ENCODE assay signal across 2 cellular contexts in the genomic region with DNA sequence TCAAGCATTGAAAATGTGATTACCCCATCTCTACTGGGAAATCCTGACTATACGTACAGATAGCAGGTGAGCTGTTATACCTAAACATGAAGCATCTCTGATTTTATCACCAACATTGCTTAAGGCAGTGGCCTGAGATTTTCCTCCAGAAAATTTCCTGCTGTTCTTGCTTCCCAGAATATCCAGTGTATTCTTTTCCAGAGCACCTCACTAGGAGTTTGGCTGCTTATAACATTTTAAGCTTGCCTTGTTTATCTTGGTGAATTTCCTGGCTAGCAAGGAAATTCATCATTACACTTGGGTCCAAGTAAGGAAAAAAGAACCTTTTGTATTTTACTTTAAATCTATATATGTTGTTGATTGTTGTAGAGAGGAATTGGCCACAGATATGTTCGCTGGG.
TF ChIP-seq lines count a peak whose summit lies in the region.

No MANE protein-coding gene starts in this region.

TF ChIP-seq in liver, 16 proteins besides CTCF, POLR2A, EP300 and RAD21 (continued from another document):
- TF ChIP-seq, protein P1, sequence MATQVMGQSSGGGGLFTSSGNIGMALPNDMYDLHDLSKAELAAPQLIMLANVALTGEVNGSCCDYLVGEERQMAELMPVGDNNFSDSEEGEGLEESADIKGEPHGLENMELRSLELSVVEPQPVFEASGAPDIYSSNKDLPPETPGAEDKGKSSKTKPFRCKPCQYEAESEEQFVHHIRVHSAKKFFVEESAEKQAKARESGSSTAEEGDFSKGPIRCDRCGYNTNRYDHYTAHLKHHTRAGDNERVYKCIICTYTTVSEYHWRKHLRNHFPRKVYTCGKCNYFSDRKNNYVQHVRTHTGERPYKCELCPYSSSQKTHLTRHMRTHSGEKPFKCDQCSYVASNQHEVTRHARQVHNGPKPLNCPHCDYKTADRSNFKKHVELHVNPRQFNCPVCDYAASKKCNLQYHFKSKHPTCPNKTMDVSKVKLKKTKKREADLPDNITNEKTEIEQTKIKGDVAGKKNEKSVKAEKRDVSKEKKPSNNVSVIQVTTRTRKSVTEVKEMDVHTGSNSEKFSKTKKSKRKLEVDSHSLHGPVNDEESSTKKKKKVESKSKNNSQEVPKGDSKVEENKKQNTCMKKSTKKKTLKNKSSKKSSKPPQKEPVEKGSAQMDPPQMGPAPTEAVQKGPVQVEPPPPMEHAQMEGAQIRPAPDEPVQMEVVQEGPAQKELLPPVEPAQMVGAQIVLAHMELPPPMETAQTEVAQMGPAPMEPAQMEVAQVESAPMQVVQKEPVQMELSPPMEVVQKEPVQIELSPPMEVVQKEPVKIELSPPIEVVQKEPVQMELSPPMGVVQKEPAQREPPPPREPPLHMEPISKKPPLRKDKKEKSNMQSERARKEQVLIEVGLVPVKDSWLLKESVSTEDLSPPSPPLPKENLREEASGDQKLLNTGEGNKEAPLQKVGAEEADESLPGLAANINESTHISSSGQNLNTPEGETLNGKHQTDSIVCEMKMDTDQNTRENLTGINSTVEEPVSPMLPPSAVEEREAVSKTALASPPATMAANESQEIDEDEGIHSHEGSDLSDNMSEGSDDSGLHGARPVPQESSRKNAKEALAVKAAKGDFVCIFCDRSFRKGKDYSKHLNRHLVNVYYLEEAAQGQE (IDR thresholded peaks at IDR 0.05): no peak
- TF ChIP-seq TAF1 (conservative IDR thresholded peaks at IDR 0.05) (no peak), GABPA (IDR thresholded peaks at IDR 0.05 in 1 of 2, conservative IDR thresholded peaks at IDR 0.05 in 1 of 2) (no peak), HNF4G (IDR thresholded peaks at IDR 0.05) (no peak), HNF4A (conservative IDR thresholded peaks at IDR 0.05) (no peak)
- TF ChIP-seq, protein P2, sequence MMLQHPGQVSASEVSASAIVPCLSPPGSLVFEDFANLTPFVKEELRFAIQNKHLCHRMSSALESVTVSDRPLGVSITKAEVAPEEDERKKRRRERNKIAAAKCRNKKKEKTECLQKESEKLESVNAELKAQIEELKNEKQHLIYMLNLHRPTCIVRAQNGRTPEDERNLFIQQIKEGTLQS (IDR thresholded peaks at IDR 0.05): no peak

TF ChIP-seq in HepG2, 621 proteins besides CTCF, POLR2A, EP300 and RAD21 (continued from another document):
- TF ChIP-seq, protein P3, sequence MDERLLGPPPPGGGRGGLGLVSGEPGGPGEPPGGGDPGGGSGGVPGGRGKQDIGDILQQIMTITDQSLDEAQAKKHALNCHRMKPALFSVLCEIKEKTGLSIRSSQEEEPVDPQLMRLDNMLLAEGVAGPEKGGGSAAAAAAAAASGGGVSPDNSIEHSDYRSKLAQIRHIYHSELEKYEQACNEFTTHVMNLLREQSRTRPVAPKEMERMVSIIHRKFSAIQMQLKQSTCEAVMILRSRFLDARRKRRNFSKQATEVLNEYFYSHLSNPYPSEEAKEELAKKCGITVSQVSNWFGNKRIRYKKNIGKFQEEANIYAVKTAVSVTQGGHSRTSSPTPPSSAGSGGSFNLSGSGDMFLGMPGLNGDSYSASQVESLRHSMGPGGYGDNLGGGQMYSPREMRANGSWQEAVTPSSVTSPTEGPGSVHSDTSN (CRISPR knock-in tag; IDR thresholded peaks at IDR 0.05): no peak
- TF ChIP-seq, protein P4, sequence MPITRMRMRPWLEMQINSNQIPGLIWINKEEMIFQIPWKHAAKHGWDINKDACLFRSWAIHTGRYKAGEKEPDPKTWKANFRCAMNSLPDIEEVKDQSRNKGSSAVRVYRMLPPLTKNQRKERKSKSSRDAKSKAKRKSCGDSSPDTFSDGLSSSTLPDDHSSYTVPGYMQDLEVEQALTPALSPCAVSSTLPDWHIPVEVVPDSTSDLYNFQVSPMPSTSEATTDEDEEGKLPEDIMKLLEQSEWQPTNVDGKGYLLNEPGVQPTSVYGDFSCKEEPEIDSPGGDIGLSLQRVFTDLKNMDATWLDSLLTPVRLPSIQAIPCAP (CRISPR knock-in tag; IDR thresholded peaks at IDR 0.05; ENCODE audit: low read depth): no peak
- TF ChIP-seq CCAR2 (optimal IDR thresholded peaks at IDR 0.05; ENCODE audit: low read depth, low read length): no peak
- no peak for TF ChIP-seq RFX3 (CRISPR knock-in tag; IDR thresholded peaks at IDR 0.05)
- TF ChIP-seq TCF7 (IDR thresholded peaks at IDR 0.05; ENCODE audit: low read depth): no peak
- TF ChIP-seq, protein P5, sequence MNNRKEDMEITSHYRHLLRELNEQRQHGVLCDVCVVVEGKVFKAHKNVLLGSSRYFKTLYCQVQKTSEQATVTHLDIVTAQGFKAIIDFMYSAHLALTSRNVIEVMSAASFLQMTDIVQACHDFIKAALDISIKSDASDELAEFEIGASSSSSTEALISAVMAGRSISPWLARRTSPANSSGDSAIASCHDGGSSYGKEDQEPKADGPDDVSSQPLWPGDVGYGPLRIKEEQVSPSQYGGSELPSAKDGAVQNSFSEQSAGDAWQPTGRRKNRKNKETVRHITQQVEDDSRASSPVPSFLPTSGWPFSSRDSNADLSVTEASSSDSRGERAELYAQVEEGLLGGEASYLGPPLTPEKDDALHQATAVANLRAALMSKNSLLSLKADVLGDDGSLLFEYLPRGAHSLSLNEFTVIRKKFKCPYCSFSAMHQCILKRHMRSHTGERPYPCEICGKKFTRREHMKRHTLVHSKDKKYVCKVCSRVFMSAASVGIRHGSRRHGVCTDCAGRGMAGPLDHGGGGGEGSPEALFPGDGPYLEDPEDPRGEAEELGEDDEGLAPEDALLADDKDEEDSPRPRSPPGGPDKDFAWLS (CRISPR knock-in tag; IDR thresholded peaks at IDR 0.05; ENCODE audit: borderline replicate concordance): no peak
- no peak for TF ChIP-seq CBX1 (IDR thresholded peaks at IDR 0.05; ENCODE audit: low read depth)
- TF ChIP-seq, protein P6, sequence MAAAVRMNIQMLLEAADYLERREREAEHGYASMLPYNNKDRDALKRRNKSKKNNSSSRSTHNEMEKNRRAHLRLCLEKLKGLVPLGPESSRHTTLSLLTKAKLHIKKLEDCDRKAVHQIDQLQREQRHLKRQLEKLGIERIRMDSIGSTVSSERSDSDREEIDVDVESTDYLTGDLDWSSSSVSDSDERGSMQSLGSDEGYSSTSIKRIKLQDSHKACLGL (CRISPR knock-in tag; IDR thresholded peaks at IDR 0.05): no peak
- TF ChIP-seq, protein P7, sequence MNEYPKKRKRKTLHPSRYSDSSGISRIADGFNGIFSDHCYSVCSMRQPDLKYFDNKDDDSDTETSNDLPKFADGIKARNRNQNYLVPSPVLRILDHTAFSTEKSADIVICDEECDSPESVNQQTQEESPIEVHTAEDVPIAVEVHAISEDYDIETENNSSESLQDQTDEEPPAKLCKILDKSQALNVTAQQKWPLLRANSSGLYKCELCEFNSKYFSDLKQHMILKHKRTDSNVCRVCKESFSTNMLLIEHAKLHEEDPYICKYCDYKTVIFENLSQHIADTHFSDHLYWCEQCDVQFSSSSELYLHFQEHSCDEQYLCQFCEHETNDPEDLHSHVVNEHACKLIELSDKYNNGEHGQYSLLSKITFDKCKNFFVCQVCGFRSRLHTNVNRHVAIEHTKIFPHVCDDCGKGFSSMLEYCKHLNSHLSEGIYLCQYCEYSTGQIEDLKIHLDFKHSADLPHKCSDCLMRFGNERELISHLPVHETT (CRISPR knock-in tag; conservative IDR thresholded peaks at IDR 0.05): no peak
- TF ChIP-seq ZFY (CRISPR knock-in tag; IDR thresholded peaks at IDR 0.05): no peak
- no peak for TF ChIP-seq ZNF124 (CRISPR knock-in tag; IDR thresholded peaks at IDR 0.05)
